1 cellular context compared by ENCODE assay signal in genomic region chr6:132995432-132995831, GRCh38.
TF ChIP-seq lines count a peak whose summit lies in the region.

No MANE protein-coding gene starts in this region.

TF ChIP-seq in IMR-90, 13 proteins besides CTCF, POLR2A, EP300 and RAD21:
- TF ChIP-seq CEBPB (IDR thresholded peaks at IDR 0.05; ENCODE audit: low read depth, low read length), result no peak
- no peak for TF ChIP-seq MXI1 (IDR thresholded peaks at IDR 0.05; ENCODE audit: borderline replicate concordance, low read depth, low read length)
- no peak for TF ChIP-seq MAZ (IDR thresholded peaks at IDR 0.05; ENCODE audit: borderline replicate concordance, low read depth, low read length)
- TF ChIP-seq CHD1 (IDR thresholded peaks at IDR 0.05; ENCODE audit: low read depth, low read length), result no peak
- TF ChIP-seq USF2 (IDR thresholded peaks at IDR 0.05; ENCODE audit: low read depth, low read length), result no peak
- TF ChIP-seq FOS (IDR thresholded peaks at IDR 0.05; ENCODE audit: low read depth, low read length), result no peak
- TF ChIP-seq NFE2L2 (IDR thresholded peaks at IDR 0.05; ENCODE audit: low read depth, low read length), result no peak
- no peak for TF ChIP-seq ELK1 (IDR thresholded peaks at IDR 0.05; ENCODE audit: borderline replicate concordance, low read depth, low read length)
- TF ChIP-seq RCOR1 (IDR thresholded peaks at IDR 0.05; ENCODE audit: insufficient replicate concordance, low read length), result no peak
- no peak for TF ChIP-seq RFX5 (IDR thresholded peaks at IDR 0.05; ENCODE audit: low read depth, low read length)
- TF ChIP-seq BHLHE40 (IDR thresholded peaks at IDR 0.05; ENCODE audit: low read depth, low read length), result no peak
- TF ChIP-seq SMC3 (IDR thresholded peaks at IDR 0.05; ENCODE audit: low read depth, low read length), result no peak
- TF ChIP-seq MAFK (IDR thresholded peaks at IDR 0.05; ENCODE audit: low read depth, low read length), result no peak
